ENCODE assay signal across 8 cellular contexts in genomic region chr17:76382803-76383644, GRCh38. TPM values are rescaled to one million over a fixed set of nuclear protein-coding genes. Genes with fewer than 3 reads are reported as not detected.
DNase-seq lines count a peak whose midpoint lies in the region; ATAC-seq and TF ChIP-seq lines count a peak whose summit lies in the region.

No MANE protein-coding gene starts in this region.

- no peaks in the 10 kb centered on the region for H4K20me1 ChIP-seq in fibroblast of lung (ENCODE audit: control insufficient read depth, extremely low read depth, insufficient read depth, low read length)

- TF ChIP-seq CTCF in NB4 (IDR thresholded peaks at IDR 0.05; ENCODE audit: low read depth, low read length) = no peak
- no peak for TF ChIP-seq CTCF in fibroblast of lung (conservative IDR thresholded peaks at IDR 0.05 in 1 of 2, IDR thresholded peaks at IDR 0.05 in 1 of 2; ENCODE audit: low read depth in 1 of 2, low read length in 2 of 2)

- WGBS in neuronal stem cell (ENCODE audit: extremely low coverage in 2 of 2, insufficient read length in 2 of 2, insufficient replicate concordance in 1 of 2), 2 donors = no CpG with 5 or more reads among the region's 87 CpGs
- under 1% methylated on average over 87 of the region's 87 CpGs for WGBS in thymus

- peak overlapping the region; percentile 87 for H3K23ac ChIP-seq in neuronal stem cell (ENCODE audit: low read depth, low read length, poor library complexity)

- H3K4me3 Mint-ChIP-seq in activated T-cell treated with anti-CD3 and anti-CD28 coated beads, Interleukin-2, amount 50 U/mL, for 24 hours = peak overlapping the region; percentile 79

- peak overlapping the region; percentile 97 for H3K18ac ChIP-seq in neuronal stem cell (ENCODE audit: low read length)

- H3K36me3 Mint-ChIP-seq in activated T-cell treated with anti-CD3 and anti-CD28 coated beads, Interleukin-2, amount 50 U/mL, for 24 hours (ENCODE audit: low read depth) = peaks cover 13% of the 10 kb centered on the region

- H2BK5ac ChIP-seq in neuronal stem cell (ENCODE audit: low read length) = peak overlapping the region; percentile 91

- H2AK5ac ChIP-seq in neuronal stem cell (ENCODE audit: low read depth, low read length) = peak overlapping the region; percentile 92

- peak overlapping the region; percentile 98 for H2BK15ac ChIP-seq in neuronal stem cell (ENCODE audit: low read length)

- H3K9me3 Mint-ChIP-seq in activated T-cell treated with anti-CD3 and anti-CD28 coated beads, Interleukin-2, amount 50 U/mL, for 24 hours = no peaks in the 10 kb centered on the region

- H4K8ac ChIP-seq in neuronal stem cell (ENCODE audit: low read depth, low read length) = peak overlapping the region; percentile 6

- no peak for TF ChIP-seq POLR2A in NB4 (IDR thresholded peaks at IDR 0.05; ENCODE audit: extremely low read depth, insufficient read length)

- H3K27me3 ChIP-seq in fibroblast of lung (ENCODE audit: control insufficient read depth, insufficient read depth, low read length) (no peaks in the 10 kb centered on the region), neuronal stem cell (ENCODE audit: control insufficient read depth in 3 of 3, insufficient read depth in 3 of 3, low read depth in 1 of 3, low read length in 3 of 3) (peaks cover 2 to 10% (median 6%) of the 10 kb centered on the region in 3 experiments), thymus (ENCODE audit: control insufficient read depth, insufficient read depth) (peaks cover 44% of the 10 kb centered on the region)

- H3K9me3 ChIP-seq in fibroblast of lung (ENCODE audit: control insufficient read depth, insufficient read depth, low read depth, low read length) = no peaks in the 10 kb centered on the region
- H3K9me3 ChIP-seq in neuronal stem cell (replicated peaks in 1 of 2; ENCODE audit: control insufficient read depth in 2 of 2, insufficient read depth in 1 of 2, low read depth in 1 of 2, low read length in 2 of 2) = peaks cover 0 to 2% of the 10 kb centered on the region in 2 donors
- no peaks in the 10 kb centered on the region for H3K9me3 ChIP-seq in thymus (ENCODE audit: control insufficient read depth)

- H3K36me3 ChIP-seq in fibroblast of lung (ENCODE audit: control insufficient read depth, insufficient read depth, low read length) = peaks cover 2% of the 10 kb centered on the region
- H3K36me3 ChIP-seq in neuronal stem cell (replicated peaks in 1 of 2; ENCODE audit: control insufficient read depth in 2 of 2, insufficient read depth in 2 of 2, low read length in 2 of 2) = peaks cover 6 to 11% of the 10 kb centered on the region in 2 donors
- H3K36me3 ChIP-seq in thymus (ENCODE audit: control insufficient read depth, insufficient read depth) = no peaks in the 10 kb centered on the region

- no peak overlapping the region for H3K14ac ChIP-seq in neuronal stem cell (ENCODE audit: low read length)

- no peak overlapping the region for H3K4ac ChIP-seq in neuronal stem cell (ENCODE audit: low read length)

- peak overlapping the region; percentile 91 for H3K9ac ChIP-seq in fibroblast of lung (ENCODE audit: insufficient read depth, low read length)
- H3K9ac ChIP-seq in neuronal stem cell (ENCODE audit: low read depth, low read length, poor library complexity) = peak overlapping the region; percentile 97

- peaks cover 4% of the 10 kb centered on the region for H3K4me1 ChIP-seq in fibroblast of lung (ENCODE audit: control insufficient read depth, extremely low read depth, insufficient read depth, low read length)
- peaks cover 10 to 26% of the 10 kb centered on the region in 2 donors for H3K4me1 ChIP-seq in neuronal stem cell (ENCODE audit: control insufficient read depth in 2 of 2, insufficient read depth in 1 of 2, low read depth in 1 of 2, low read length in 2 of 2)
- H3K4me1 ChIP-seq in thymus (ENCODE audit: control insufficient read depth, insufficient read depth, low read length) = peaks cover 23% of the 10 kb centered on the region

- H2BK120ac ChIP-seq in neuronal stem cell (ENCODE audit: low read depth, low read length) = peak overlapping the region; percentile 90

- H3K4me2 ChIP-seq in fibroblast of lung (ENCODE audit: extremely low read depth, insufficient read depth, low read length) (peak overlapping the region; percentile 79), neuronal stem cell (ENCODE audit: insufficient read depth, low read length, poor library complexity, severe bottlenecking) (peak overlapping the region; percentile 99)

- no peak for ATAC-seq in GM19397 (IDR thresholded peaks at IDR 0.05; ENCODE audit: unreplicated experiment)

- no peaks in the 10 kb centered on the region for H3K27me3 Mint-ChIP-seq in activated T-cell treated with anti-CD3 and anti-CD28 coated beads, Interleukin-2, amount 50 U/mL, for 24 hours

- H4K91ac ChIP-seq in neuronal stem cell (ENCODE audit: low read depth, low read length, poor library complexity) = no peak overlapping the region

- peaks cover 5% of the 10 kb centered on the region for H3K79me1 ChIP-seq in neuronal stem cell (ENCODE audit: low read depth, low read length)

- H2BK12ac ChIP-seq in neuronal stem cell (ENCODE audit: low read length) = peak overlapping the region; percentile 88

- H2AFZ ChIP-seq in fibroblast of lung (ENCODE audit: low read length) = peak overlapping the region; percentile 53
- peak overlapping the region; percentile 98 for H2AFZ ChIP-seq in neuronal stem cell (ENCODE audit: low read length)

- H3K27ac Mint-ChIP-seq in activated T-cell treated with anti-CD3 and anti-CD28 coated beads, Interleukin-2, amount 50 U/mL, for 24 hours = peak overlapping the region; percentile 88

- peak overlapping the region; percentile 48 for H3K4me3 ChIP-seq in NB4 (ENCODE audit: low read depth, low read length)
- H3K4me3 ChIP-seq in fibroblast of lung (replicated peaks in 1 of 4; ENCODE audit: control extremely low read depth in 1 of 4, insufficient read depth in 1 of 4, low read depth in 3 of 4, low read length in 4 of 4) = peak overlapping the region; percentile 49 to 62 (median 52)
- H3K4me3 ChIP-seq in neuronal stem cell (ENCODE audit: low read length in 2 of 2) = peak overlapping the region; percentile 78 to 88
- H3K4me3 ChIP-seq in thymus (ENCODE audit: low read length) = peak overlapping the region; percentile 63

- peaks cover 20% of the 10 kb centered on the region for H3K4me1 Mint-ChIP-seq in activated T-cell treated with anti-CD3 and anti-CD28 coated beads, Interleukin-2, amount 50 U/mL, for 24 hours (ENCODE audit: low read depth)

- H3K79me2 ChIP-seq in fibroblast of lung (ENCODE audit: control insufficient read depth, insufficient read depth, low read length) = peaks cover 12% of the 10 kb centered on the region

- H3K27ac ChIP-seq in fibroblast of lung (ENCODE audit: insufficient read depth, low read length) = peak overlapping the region; percentile 92
- peak overlapping the region; percentile 99 for H3K27ac ChIP-seq in neuronal stem cell (replicated peaks; ENCODE audit: low read length)
- peak overlapping the region; percentile 71 for H3K27ac ChIP-seq in thymus (ENCODE audit: low read depth)

- DNase-seq in DMS79 treated with DMSO at 0.1 percent for 48 hours (lab: John Stamatoyannopoulos, UW) (peak; percentile 15), DMS79 (lab: John Stamatoyannopoulos, UW) (no peak), NB4 (ENCODE audit: low read depth) (peak; percentile 68), fibroblast of lung (ENCODE audit: low read depth in 2 of 2) (peak; percentile 39 to 86), neuronal stem cell (ENCODE audit: low spot score) (peak; percentile 82)
- peak; percentile 83 for DNase-seq in activated T-cell treated with anti-CD3 and anti-CD28 coated beads, Interleukin-2, amount 50 U/mL, for 24 hours

RNA-seq across cellular contexts. Expression of gene SPHK1, which starts 1.4 kb away (rescaled TPM):
- 5.0 and 22.3 TPM in 2 replicates for total RNA-seq in fibroblast of lung
- polyA plus RNA-seq in fibroblast of lung (9.4 and 11.5 TPM in 2 replicates), thymus (35.2 TPM)
- polyA plus RNA-seq in fibroblast of lung (2012) = 14.2 and 21.4 TPM in 2 replicates
- polyA minus RNA-seq in fibroblast of lung (ENCODE audit: low replicate concordance) = 8.8 and 10.8 TPM in 2 replicates
- 13.3 TPM for polyA plus RNA-seq in neuronal stem cell (2013, experiment 1 of 2)
- polyA plus RNA-seq in neuronal stem cell (2013, experiment 2 of 2) = 13.0 TPM

RNA-seq across cellular contexts. Expression of gene PRPSAP1, which starts 29.3 kb away (rescaled TPM):
- 32.7 and 59.8 TPM in 2 replicates for total RNA-seq in fibroblast of lung
- polyA plus RNA-seq in fibroblast of lung (56.8 and 56.9 TPM in 2 replicates), thymus (38.5 TPM)
- 27.2 and 36.6 TPM in 2 replicates for polyA plus RNA-seq in fibroblast of lung (2012)
- polyA minus RNA-seq in fibroblast of lung (ENCODE audit: low replicate concordance) = 31.1 and 44.1 TPM in 2 replicates
- polyA plus RNA-seq in neuronal stem cell (2013, experiment 1 of 2) = 51.3 TPM
- 47.7 TPM for polyA plus RNA-seq in neuronal stem cell (2013, experiment 2 of 2)
